9 cellular contexts compared by ENCODE assay signal in the genomic region with DNA sequence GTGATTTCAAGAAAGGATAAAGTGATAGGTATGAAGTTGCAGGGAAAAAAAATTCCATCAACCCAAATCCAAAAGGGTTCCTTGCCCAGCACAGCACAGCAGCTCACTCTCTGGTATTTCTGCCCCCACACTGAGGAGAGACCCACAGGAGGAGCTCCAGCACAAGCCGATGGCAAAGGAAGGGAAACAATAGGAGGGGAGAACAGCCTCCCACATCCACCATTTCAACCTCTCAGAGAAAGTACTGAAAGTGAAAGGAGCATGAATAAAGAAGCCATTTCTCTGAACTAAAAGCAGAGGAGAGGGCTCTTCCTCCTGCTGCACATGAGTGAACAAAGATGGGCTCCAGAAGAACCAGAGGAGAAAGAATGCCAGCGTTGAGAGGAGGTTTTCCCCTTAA. TPM values are rescaled to one million over a fixed set of nuclear protein-coding genes. Genes with fewer than 3 reads are reported as not detected.
DNase-seq lines count a peak whose midpoint lies in the region; ATAC-seq, FAIRE-seq and TF ChIP-seq lines count a peak whose summit lies in the region.
"Had no signal": no experiment of that assay in that cellular context is flagged by ENCODE, and none has a peak within 500 bp of the region (broad histone marks: within the 10 kb centered on the region; RNA-seq: fewer than 3 reads in every experiment).

No MANE protein-coding gene starts in this region.

- no peaks in the 10 kb centered on the region for H3K36me3 ChIP-seq in Karpas-422 (ENCODE audit: insufficient read depth, low read length)
- no peaks in the 10 kb centered on the region for H3K36me3 ChIP-seq in WERI-Rb-1

- H3K9ac ChIP-seq in Karpas-422 (ENCODE audit: low read length) = peak overlapping the region; percentile 32; the same call in 1 of the 2 replicates
- H3K9ac ChIP-seq: KMS-11 had no signal

- H3K4me3 ChIP-seq in Karpas-422 (ENCODE audit: low read length) (no peak overlapping the region), coronary artery (peak overlapping the region; percentile 32), WERI-Rb-1 (ENCODE audit: low read depth, low read length) (no peak overlapping the region)

- no peaks in the 10 kb centered on the region for H3K36me3 Mint-ChIP-seq in naive B cell

- H4K20me1 ChIP-seq in Karpas-422 (ENCODE audit: insufficient read depth, low read depth, low read length) = no peaks in the 10 kb centered on the region

- TF ChIP-seq CTCF in coronary artery (IDR thresholded peaks at IDR 0.05) (no peak), WERI-Rb-1 (IDR thresholded peaks at IDR 0.05; ENCODE audit: low read depth, low read length) (no peak)

- ATAC-seq in naive B cell (ENCODE audit: low read depth in 2 of 2) = no peak
- ATAC-seq in HG03520 (IDR thresholded peaks at IDR 0.05; ENCODE audit: unreplicated experiment) = no peak

- FAIRE-seq in frontal cortex (lab: Jason Lieb, UNC) = no peak

- H3K4me1 Mint-ChIP-seq in naive B cell = peaks cover 38 to 43% (median 41%) of the 10 kb centered on the region in 3 donors

- DNase-seq in Daoy (ENCODE audit: low read depth) (peak; percentile 63), Karpas-422 (no peak), coronary artery (ENCODE audit: low spot score) (no peak), naive B cell (no peak), WERI-Rb-1 (no peak), A172 (ENCODE audit: low spot score) (no peak), frontal cortex (ENCODE audit: low spot score in 2 of 2) (no peak)

- H3K27me3 ChIP-seq in Karpas-422 (ENCODE audit: low read length) = no peaks in the 10 kb centered on the region
- no peaks in the 10 kb centered on the region for H3K27me3 ChIP-seq in WERI-Rb-1 (ENCODE audit: insufficient read depth, low read depth, severe bottlenecking)

- H3K27ac ChIP-seq in Karpas-422 (ENCODE audit: low read length) (no peak overlapping the region), coronary artery (peak overlapping the region in 1 of 2 donors; percentile 1), WERI-Rb-1 (no peak overlapping the region)
- H3K27ac ChIP-seq: KMS-11 had no signal

- no peaks in the 10 kb centered on the region for H3K27me3 Mint-ChIP-seq in naive B cell

- no peak overlapping the region for H2AFZ ChIP-seq in Karpas-422 (ENCODE audit: low read length)

- peaks cover 12% of the 10 kb centered on the region for H3K4me1 ChIP-seq in Karpas-422 (ENCODE audit: low read length)

- no peaks in the 10 kb centered on the region for H3K9me3 Mint-ChIP-seq in naive B cell

- peak overlapping the region in 3 of 6 donors; percentile 18 to 93 (median 85) for H3K27ac Mint-ChIP-seq in naive B cell

- peak overlapping the region; percentile 12 for H3K4me2 ChIP-seq in Karpas-422 (ENCODE audit: low read depth, low read length, poor library complexity, severe bottlenecking)
- H3K4me2 ChIP-seq: KMS-11 had no signal

- no peaks in the 10 kb centered on the region for H3K9me2 ChIP-seq in Karpas-422 (replicated peaks; ENCODE audit: insufficient read depth, low read length)

- H3K9me3 ChIP-seq in Karpas-422 (ENCODE audit: low read length) (no peaks in the 10 kb centered on the region), WERI-Rb-1 (ENCODE audit: severe bottlenecking) (no peaks in the 10 kb centered on the region)

- no peaks in the 10 kb centered on the region for H3K79me2 ChIP-seq in Karpas-422 (ENCODE audit: low read length)

- peak overlapping the region in 6 of 8 donors; percentile 11 to 83 (median 18) for H3K4me3 Mint-ChIP-seq in naive B cell

RNA-seq across cellular contexts. Expression of a gene that starts 54.9 kb away (rescaled TPM):
- total RNA-seq in Daoy (2014; rRNA removed; shearing (Covaris generic)) = 2.5 and 3.6 TPM in 2 replicates
- 1.7 and 4.2 TPM in 2 replicates for total RNA-seq in Karpas-422 (2014; rRNA removed; shearing (Covaris generic); ENCODE audit: low replicate concordance)
- polyA plus RNA-seq in naive B cell (ENCODE audit: low read depth in 6 of 6) = 1 to 10 TPM in 5 of 6 donors, under 1 TPM in 1; 0.65 to 1.5 (median 1.4) TPM
- 5.6 and 5.9 TPM in 2 replicates for total RNA-seq in A172 (2014; rRNA removed; shearing (Covaris generic))
- total RNA-seq in frontal cortex = 48.5 TPM
